In the genomic region with DNA sequence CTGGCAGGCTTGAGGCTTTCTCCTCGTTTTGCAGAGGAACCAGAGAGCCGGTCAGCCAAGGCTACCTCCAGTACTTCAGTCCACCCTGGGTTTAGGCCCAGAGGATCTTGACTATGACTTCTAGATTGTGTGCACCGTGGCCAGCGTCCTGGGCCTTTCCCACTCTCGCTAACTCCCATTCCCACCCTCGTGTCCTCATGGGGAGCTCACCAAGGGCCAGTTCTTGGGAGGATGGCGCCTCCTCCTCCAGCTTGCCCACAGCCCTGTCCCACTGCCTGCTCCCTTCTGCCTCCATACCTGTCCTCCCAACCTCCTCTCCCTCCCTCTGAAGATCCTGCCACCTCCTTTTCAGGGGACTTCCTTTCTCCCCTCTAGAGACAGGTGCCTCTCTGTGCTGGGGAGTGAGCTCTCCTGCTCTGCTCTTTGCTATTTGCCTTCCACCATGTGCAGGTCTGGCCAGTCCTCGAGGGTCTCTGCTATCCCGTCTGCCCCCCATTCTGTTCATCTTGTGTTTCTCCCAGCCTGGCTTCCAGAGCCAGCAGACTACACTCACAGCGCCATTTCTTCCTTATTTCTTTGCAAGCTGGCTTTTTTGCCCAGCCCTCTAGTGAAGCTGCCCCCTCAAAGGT, we compare ENCODE assay signal across 23 cellular contexts. TPM values are rescaled to one million over a fixed set of nuclear protein-coding genes. Genes with fewer than 3 reads are reported as not detected.
DNase-seq lines count a peak whose midpoint lies in the region; ATAC-seq and TF ChIP-seq lines count a peak whose summit lies in the region.
"Had no signal": no experiment of that assay in that cellular context is flagged by ENCODE, and none has a peak within 500 bp of the region (broad histone marks: within the 10 kb centered on the region; RNA-seq: fewer than 3 reads in every experiment).

No MANE protein-coding gene starts in this region.

- POLR2A ChIA-PET in PC-9 (lab: Charles Lee; ENCODE audit: unreplicated experiment), result no interaction called here

- no peaks in the 10 kb centered on the region for H3K36me3 Mint-ChIP-seq in T-helper 1 cell treated with Interleukin-12 subunit alpha and Interleukin-12 subunit beta and Interleukin-4 antibody, amounts not matched to agents 30 μg/mL and 1 μg/mL, for 36 hours (ENCODE audit: low read depth)
- H3K36me3 Mint-ChIP-seq in activated T-helper 17 cell treated with anti-CD3 and anti-CD28 coated beads, Interleukin-2, amount 50 U/mL, for 72 hours (ENCODE audit: low read depth), result no peaks in the 10 kb centered on the region
- no peaks in the 10 kb centered on the region for H3K36me3 Mint-ChIP-seq in mesothelial cell of epicardium
- H3K36me3 Mint-ChIP-seq in type B pancreatic cell, result no peaks in the 10 kb centered on the region
- H3K36me3 Mint-ChIP-seq: CD8-positive, alpha-beta T cell had no signal

- no peaks in the 10 kb centered on the region for H4K20me1 ChIP-seq in PC-9 (ENCODE audit: insufficient read depth)

- H3K27me3 ChIP-seq in PC-9 (ENCODE audit: insufficient read depth, low read depth), result no peaks in the 10 kb centered on the region
- H3K27me3 ChIP-seq: SJSA1 had no signal

- no peak overlapping the region for H2AFZ ChIP-seq in PC-9

- no peaks in the 10 kb centered on the region for H3K9me2 ChIP-seq in PC-9 (ENCODE audit: insufficient read depth)

- intact Hi-C loops in PC-9 (cut with micrococcal nuclease; ENCODE audit: unreplicated experiment), result no loop called here

- H3K27ac ChIP-seq in PC-9, result no peak overlapping the region
- H3K27ac ChIP-seq: 22Rv1, SJSA1 had no signal

- H3K4me2 ChIP-seq in PC-9, result no peak overlapping the region

- no TSS peak for BruUV-seq in PC-9 (replicated peaks; lab: Mats Ljungman, UMichigan)

- ATAC-seq in activated T-helper 17 cell treated with anti-CD3 and anti-CD28 coated beads, Interleukin-2, amount 50 U/mL, for 72 hours (replicated peaks), result no peak
- ATAC-seq: CD8-positive, alpha-beta T cell; Right ventricle myocardium inferior had no signal

- H3K9me3 ChIP-seq in PC-9 (ENCODE audit: insufficient read depth, low read depth), result no peaks in the 10 kb centered on the region

- CTCF ChIA-PET in PC-9 (lab: Charles Lee), result no interaction called here

- H3K4me1 Mint-ChIP-seq in T-helper 1 cell treated with Interleukin-12 subunit alpha and Interleukin-12 subunit beta and Interleukin-4 antibody, amounts not matched to agents 30 μg/mL and 1 μg/mL, for 36 hours (ENCODE audit: low read depth), result peaks cover 22% of the 10 kb centered on the region
- no peaks in the 10 kb centered on the region for H3K4me1 Mint-ChIP-seq in activated T-helper 17 cell treated with anti-CD3 and anti-CD28 coated beads, Interleukin-2, amount 50 U/mL, for 72 hours
- H3K4me1 Mint-ChIP-seq in mesothelial cell of epicardium, result peaks cover 12% of the 10 kb centered on the region
- H3K4me1 Mint-ChIP-seq in type B pancreatic cell (ENCODE audit: unreplicated experiment), result peaks cover 15% of the 10 kb centered on the region

- H3K4me3 ChIP-seq in PC-9, result no peak overlapping the region
- H3K4me3 ChIP-seq: SJSA1 had no signal

- peak overlapping the region; percentile 49 for H3K27ac Mint-ChIP-seq in T-helper 1 cell treated with Interleukin-12 subunit alpha and Interleukin-12 subunit beta and Interleukin-4 antibody, amounts not matched to agents 30 μg/mL and 1 μg/mL, for 36 hours
- peak overlapping the region; percentile 16 for H3K27ac Mint-ChIP-seq in activated T-helper 17 cell treated with anti-CD3 and anti-CD28 coated beads, Interleukin-2, amount 50 U/mL, for 72 hours
- H3K27ac Mint-ChIP-seq in mesothelial cell of epicardium (peak overlapping the region; percentile 39), type B pancreatic cell (peak overlapping the region; percentile 37)
- H3K27ac Mint-ChIP-seq: CD8-positive, alpha-beta T cell; HFFc6 had no signal

- peaks cover 4% of the 10 kb centered on the region for H3K79me2 ChIP-seq in PC-9 (ENCODE audit: low read depth)

- peaks cover 9% of the 10 kb centered on the region for H3F3A ChIP-seq in PC-9 (ENCODE audit: insufficient read depth, low read depth)

- no peaks in the 10 kb centered on the region for H3K36me3 ChIP-seq in PC-9 (ENCODE audit: low read depth)

- peaks cover 3% of the 10 kb centered on the region; the same call in 1 of the 2 replicates for H3K4me1 ChIP-seq in PC-9 (replicated peaks; ENCODE audit: insufficient read depth)

- TF ChIP-seq CTCF in mesothelial cell of epicardium (IDR thresholded peaks at IDR 0.05; ENCODE audit: unreplicated experiment), result no peak
- TF ChIP-seq CTCF in type B pancreatic cell (conservative IDR thresholded peaks at IDR 0.05), result no peak
- no peak for TF ChIP-seq CTCF in PC-9 (conservative IDR thresholded peaks at IDR 0.05)

- H3K4me3 Mint-ChIP-seq in T-helper 1 cell treated with Interleukin-12 subunit alpha and Interleukin-12 subunit beta and Interleukin-4 antibody, amounts not matched to agents 30 μg/mL and 1 μg/mL, for 36 hours, result no peak overlapping the region
- no peak overlapping the region for H3K4me3 Mint-ChIP-seq in activated T-helper 17 cell treated with anti-CD3 and anti-CD28 coated beads, Interleukin-2, amount 50 U/mL, for 72 hours
- H3K4me3 Mint-ChIP-seq in mesothelial cell of epicardium (no peak overlapping the region), type B pancreatic cell (no peak overlapping the region)
- H3K4me3 Mint-ChIP-seq: CD8-positive, alpha-beta T cell; HFFc6 had no signal

- no peak for DNase-seq in T-helper 1 cell
- DNase-seq in mesothelial cell of epicardium (ENCODE audit: low spot score in 2 of 2, unreplicated experiment in 2 of 2), result no peak
- DNase-seq in type B pancreatic cell (ENCODE audit: extremely low spot score, unreplicated experiment), result no peak
- DNase-seq in PC-9, result no peak
- DNase-seq in NCI-H1105 (lab: John Stamatoyannopoulos, UW), result no peak
- no peak for DNase-seq in activated CD4-positive, alpha-beta T cell treated with anti-CD3 and anti-CD28 coated beads, Interleukin-2, amount 50 U/mL, for 48 hours
- DNase-seq: AML-193; CD8-positive, alpha-beta T cell; DMS153; H7; HFFc6; NCI-H1105 treated with DMSO at 0.1 percent for 48 hours; NCI-H1694; NCI-H2081; NCI-H2171; NCI-H345; NCI-H524 treated with DMSO at 0.1 percent for 48 hours; OCI-M1 had no signal

- H3K27me3 Mint-ChIP-seq in T-helper 1 cell treated with Interleukin-12 subunit alpha and Interleukin-12 subunit beta and Interleukin-4 antibody, amounts not matched to agents 30 μg/mL and 1 μg/mL, for 36 hours (ENCODE audit: low read depth), result peaks cover 27% of the 10 kb centered on the region
- H3K27me3 Mint-ChIP-seq in activated T-helper 17 cell treated with anti-CD3 and anti-CD28 coated beads, Interleukin-2, amount 50 U/mL, for 72 hours, result no peaks in the 10 kb centered on the region
- H3K27me3 Mint-ChIP-seq in mesothelial cell of epicardium (ENCODE audit: low read depth) (peaks cover 3% of the 10 kb centered on the region), type B pancreatic cell (peaks cover 9% of the 10 kb centered on the region)

- H3K9me3 Mint-ChIP-seq in T-helper 1 cell treated with Interleukin-12 subunit alpha and Interleukin-12 subunit beta and Interleukin-4 antibody, amounts not matched to agents 30 μg/mL and 1 μg/mL, for 36 hours, result no peaks in the 10 kb centered on the region
- H3K9me3 Mint-ChIP-seq in activated T-helper 17 cell treated with anti-CD3 and anti-CD28 coated beads, Interleukin-2, amount 50 U/mL, for 72 hours, result no peaks in the 10 kb centered on the region
- H3K9me3 Mint-ChIP-seq in mesothelial cell of epicardium (no peaks in the 10 kb centered on the region), type B pancreatic cell (no peaks in the 10 kb centered on the region)
- H3K9me3 Mint-ChIP-seq: CD8-positive, alpha-beta T cell; HFFc6 had no signal

RNA-seq across cellular contexts. Expression of a gene that starts 4.4 kb away (rescaled TPM):
- 10 to 100 TPM; 28.0 to 32.0 TPM for total RNA-seq in activated T-helper 17 cell treated with anti-CD3 and anti-CD28 coated beads, Interleukin-2, amount 50 U/mL, for 72 hours
- total RNA-seq in mesothelial cell of epicardium, result 39.6 to 42.7 TPM (median 41.0 TPM) in 3 replicates
- total RNA-seq in type B pancreatic cell (ENCODE audit: low replicate concordance), result 17.0 and 31.2 TPM in 2 replicates
- total RNA-seq in PC-9 (2021), result 30.3 and 39.4 TPM in 2 replicates
